In the genomic region with DNA sequence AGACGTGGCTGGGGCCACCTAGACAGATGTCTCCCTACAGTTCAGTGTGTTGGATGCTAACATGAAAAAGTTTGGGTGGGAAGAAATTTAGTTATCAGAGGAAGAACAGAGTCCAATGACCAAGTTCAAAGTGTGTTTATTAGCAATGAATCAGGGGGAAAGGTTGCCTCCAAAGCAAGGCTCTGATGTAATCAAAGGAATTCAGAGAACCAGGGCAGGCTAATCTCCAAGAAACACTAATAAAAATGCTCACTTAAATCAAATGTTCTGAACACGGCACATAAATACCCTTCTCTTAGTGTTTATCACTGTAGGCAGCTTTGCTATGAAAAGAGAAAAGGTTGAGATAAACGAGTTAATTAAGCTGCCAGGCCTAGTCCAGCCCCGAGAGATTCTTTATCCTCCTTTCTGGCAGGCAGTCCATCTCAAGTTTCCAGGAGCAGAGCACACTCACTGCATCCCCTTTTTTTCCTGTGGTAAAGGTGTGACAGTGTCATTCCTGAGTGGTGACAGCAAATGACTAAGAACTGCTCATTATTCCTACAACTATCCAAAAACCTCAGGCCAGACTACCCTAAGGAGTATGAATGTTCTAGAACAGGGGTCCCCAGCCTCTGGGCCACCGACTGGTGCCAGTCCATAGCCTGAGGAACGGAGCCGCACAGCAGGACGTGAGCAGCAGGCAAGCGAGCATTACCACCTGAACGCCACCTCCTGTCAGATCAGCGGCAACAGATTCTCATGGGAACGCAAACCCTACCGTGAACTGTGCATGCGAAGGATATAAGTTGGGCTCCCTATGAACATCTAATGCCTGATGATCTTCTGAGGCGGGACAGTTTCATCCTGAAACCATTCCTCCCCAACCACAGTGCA, we compare ENCODE assay signal across 13 cellular contexts.
DNase-seq lines count a peak whose midpoint lies in the region; ATAC-seq, FAIRE-seq and TF ChIP-seq lines count a peak whose summit lies in the region.
"Had no signal": no experiment of that assay in that cellular context is flagged by ENCODE, and none has a peak within 500 bp of the region (broad histone marks: within the 10 kb centered on the region; RNA-seq: fewer than 3 reads in every experiment).

No MANE protein-coding gene starts in this region.

- intact Hi-C loops in K562 (cut with micrococcal nuclease) (no loop called here), uterus (cut with DNase I; ENCODE audit: low total_unique reads) (no loop called here)

- TF ChIP-seq EP300 in K562 (IDR thresholded peaks at IDR 0.05; ENCODE audit: low read length): no peak

- H3K9me1 ChIP-seq in K562 (ENCODE audit: control insufficient read depth, insufficient read depth, low read length): no peaks in the 10 kb centered on the region

- no peak overlapping the region for H3K4me3 Mint-ChIP-seq in nephron progenitor cell

- TF ChIP-seq CTCF in K562 (IDR thresholded peaks at IDR 0.05 in 2 of 3, conservative IDR thresholded peaks at IDR 0.05 in 1 of 3; ENCODE audit: insufficient read depth in 2 of 3, low read depth in 1 of 3, low read length in 3 of 3) (no peak), uterus (IDR thresholded peaks at IDR 0.05) (no peak), nephron progenitor cell (IDR thresholded peaks at IDR 0.05) (no peak)

- H3K79me2 ChIP-seq in K562 (ENCODE audit: control insufficient read depth, insufficient read depth, low read length): no peaks in the 10 kb centered on the region

- H3K36me3 Mint-ChIP-seq in nephron progenitor cell (ENCODE audit: low read depth): no peaks in the 10 kb centered on the region

- H2AFZ ChIP-seq in K562 (ENCODE audit: low read depth, low read length): no peak overlapping the region

- no peaks in the 10 kb centered on the region for H4K20me1 ChIP-seq in K562 (replicated peaks; ENCODE audit: control insufficient read depth, insufficient read depth, low read length)

- H3K4me3 ChIP-seq in K562: no peak overlapping the region
- no peak overlapping the region for H3K4me3 ChIP-seq in uterus

- DNase-seq in NCI-H146 (lab: John Stamatoyannopoulos, UW): peak; percentile 18
- no peak for DNase-seq in NCI-H146 treated with DMSO at 0.1 percent for 48 hours (lab: John Stamatoyannopoulos, UW; ENCODE audit: unreplicated experiment)
- DNase-seq in K562 (ENCODE audit: extremely low read depth in 1 of 4, low spot score in 3 of 4): no peak
- peak; percentile 30 for DNase-seq in iPS-NIHi11 (ENCODE audit: low spot score)
- peak in 1 of 2 donors; percentile 52 for DNase-seq in uterus
- DNase-seq in activated T-cell treated with anti-CD3 and anti-CD28 coated beads for 4 hours: no peak
- DNase-seq in nephron progenitor cell: no peak
- DNase-seq: activated CD4-positive, alpha-beta T cell treated with anti-CD3 and anti-CD28 coated beads for 48 hours; activated naive CD4-positive, alpha-beta T cell treated with anti-CD3 and anti-CD28 coated beads, Interleukin-2, amount 50 U/mL, for 16 hours; effector memory CD4-positive, alpha-beta T cell had no signal

- in situ Hi-C loops in K562 (cut with MboI): no loop called here

- POLR2A ChIA-PET in K562 (lab: Yijun Ruan, JAX): no interaction called here

- no peak for TF ChIP-seq RAD21 in K562 (CRISPR knock-in tag; conservative IDR thresholded peaks at IDR 0.05 in 1 of 2, IDR thresholded peaks at IDR 0.05 in 1 of 2)

- no peaks in the 10 kb centered on the region for H3K4me1 ChIP-seq in K562 (replicated peaks in 1 of 2; ENCODE audit: control insufficient read depth in 2 of 2, insufficient read depth in 2 of 2, low read length in 2 of 2)
- H3K4me1 ChIP-seq in uterus: no peaks in the 10 kb centered on the region

- CTCF ChIA-PET in K562 (lab: Yijun Ruan, JAX; ENCODE audit: low intra/inter-chr PET ratio): no interaction called here

- H3K9me3 Mint-ChIP-seq in nephron progenitor cell: peaks cover 3% of the 10 kb centered on the region

- no TSS peak for BruUV-seq in K562 (replicated peaks; lab: Mats Ljungman, UMichigan)

- under 1% methylated on average over 13 of the region's 15 CpGs for WGBS in K562 (ENCODE audit: insufficient coverage, low coverage, missing lambda C conversion rate)

- H3K36me3 ChIP-seq in K562 (ENCODE audit: control insufficient read depth, insufficient read depth, low read length): no peaks in the 10 kb centered on the region
- no peaks in the 10 kb centered on the region for H3K36me3 ChIP-seq in uterus
- H3K36me3 ChIP-seq: neutrophil had no signal

- no peaks in the 10 kb centered on the region for H3K27me3 ChIP-seq in K562 (ENCODE audit: control insufficient read depth in 2 of 2, insufficient read depth in 2 of 2, low read length in 2 of 2)
- H3K27me3 ChIP-seq in uterus: no peaks in the 10 kb centered on the region

- no peak overlapping the region for H3K9ac ChIP-seq in K562 (ENCODE audit: insufficient read depth in 1 of 2, low read depth in 2 of 2, low read length in 2 of 2)

- H3K27ac ChIP-seq in K562 (ENCODE audit: extremely low read depth, low read depth, low read length) (no peak overlapping the region), uterus (peak overlapping the region; percentile 67 to 87)
- H3K27ac ChIP-seq: 22Rv1, neutrophil had no signal

- H3K4me1 Mint-ChIP-seq in nephron progenitor cell: peaks cover 8% of the 10 kb centered on the region

- ATAC-seq in K562: no peak; the same call in 2 of the 3 replicates
- no peak for ATAC-seq in HG03045 (IDR thresholded peaks at IDR 0.05; ENCODE audit: unreplicated experiment)

- peaks cover 18% of the 10 kb centered on the region for H3K27me3 Mint-ChIP-seq in nephron progenitor cell (ENCODE audit: low read depth, poor library complexity)

- H3K27ac Mint-ChIP-seq in nephron progenitor cell: no peak overlapping the region

- no peak overlapping the region for H3K4me2 ChIP-seq in K562 (ENCODE audit: insufficient read depth, low read length)

- TF ChIP-seq POLR2A in K562 (conservative IDR thresholded peaks at IDR 0.05) (no peak), uterus (IDR thresholded peaks at IDR 0.05) (no peak)

- H3K9me3 ChIP-seq in K562 (replicated peaks; ENCODE audit: control insufficient read depth, insufficient read depth, low read depth, low read length): no peaks in the 10 kb centered on the region
- no peaks in the 10 kb centered on the region for H3K9me3 ChIP-seq in uterus
- H3K9me3 ChIP-seq: neutrophil had no signal

- FAIRE-seq in K562 (lab: Jason Lieb, UNC): no peak

TF ChIP-seq in K562, 482 proteins besides CTCF, POLR2A, EP300 and RAD21 (continues in another document):
- TF ChIP-seq FOXA1 (IDR thresholded peaks at IDR 0.05; ENCODE audit: borderline replicate concordance) (no peak), CBX2 (IDR thresholded peaks at IDR 0.05; ENCODE audit: insufficient read depth, low read length, poor library complexity, severe bottlenecking) (no peak), ZNF431 (CRISPR knock-in tag; IDR thresholded peaks at IDR 0.05) (no peak), TAF1 (IDR thresholded peaks at IDR 0.05; ENCODE audit: control insufficient read depth, extremely low read depth, insufficient read depth, low read length, severe bottlenecking) (no peak), SMARCB1 (IDR thresholded peaks at IDR 0.05; ENCODE audit: insufficient read length, low read depth) (no peak), ZNF124 (CRISPR knock-in tag; IDR thresholded peaks at IDR 0.05) (no peak), CBFA2T3 (IDR thresholded peaks at IDR 0.05) (peak; percentile 50; the same call in 1 of the 2 replicates), SAFB2 (IDR thresholded peaks at IDR 0.05; ENCODE audit: borderline replicate concordance, low read depth, low read length, severe bottlenecking) (no peak), DDX20 (tag; IDR thresholded peaks at IDR 0.05; ENCODE audit: low read depth) (no peak), TCF3 (CRISPR knock-in tag; IDR thresholded peaks at IDR 0.05) (peak; percentile 6; the same call in 1 of the 2 replicates)
- TF ChIP-seq, protein P1, sequence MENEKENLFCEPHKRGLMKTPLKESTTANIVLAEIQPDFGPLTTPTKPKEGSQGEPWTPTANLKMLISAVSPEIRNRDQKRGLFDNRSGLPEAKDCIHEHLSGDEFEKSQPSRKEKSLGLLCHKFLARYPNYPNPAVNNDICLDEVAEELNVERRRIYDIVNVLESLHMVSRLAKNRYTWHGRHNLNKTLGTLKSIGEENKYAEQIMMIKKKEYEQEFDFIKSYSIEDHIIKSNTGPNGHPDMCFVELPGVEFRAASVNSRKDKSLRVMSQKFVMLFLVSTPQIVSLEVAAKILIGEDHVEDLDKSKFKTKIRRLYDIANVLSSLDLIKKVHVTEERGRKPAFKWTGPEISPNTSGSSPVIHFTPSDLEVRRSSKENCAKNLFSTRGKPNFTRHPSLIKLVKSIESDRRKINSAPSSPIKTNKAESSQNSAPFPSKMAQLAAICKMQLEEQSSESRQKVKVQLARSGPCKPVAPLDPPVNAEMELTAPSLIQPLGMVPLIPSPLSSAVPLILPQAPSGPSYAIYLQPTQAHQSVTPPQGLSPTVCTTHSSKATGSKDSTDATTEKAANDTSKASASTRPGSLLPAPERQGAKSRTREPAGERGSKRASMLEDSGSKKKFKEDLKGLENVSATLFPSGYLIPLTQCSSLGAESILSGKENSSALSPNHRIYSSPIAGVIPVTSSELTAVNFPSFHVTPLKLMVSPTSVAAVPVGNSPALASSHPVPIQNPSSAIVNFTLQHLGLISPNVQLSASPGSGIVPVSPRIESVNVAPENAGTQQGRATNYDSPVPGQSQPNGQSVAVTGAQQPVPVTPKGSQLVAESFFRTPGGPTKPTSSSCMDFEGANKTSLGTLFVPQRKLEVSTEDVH (IDR thresholded peaks at IDR 0.05; ENCODE audit: low read depth, partially characterized antibody): no peak
- TF ChIP-seq, protein P2, sequence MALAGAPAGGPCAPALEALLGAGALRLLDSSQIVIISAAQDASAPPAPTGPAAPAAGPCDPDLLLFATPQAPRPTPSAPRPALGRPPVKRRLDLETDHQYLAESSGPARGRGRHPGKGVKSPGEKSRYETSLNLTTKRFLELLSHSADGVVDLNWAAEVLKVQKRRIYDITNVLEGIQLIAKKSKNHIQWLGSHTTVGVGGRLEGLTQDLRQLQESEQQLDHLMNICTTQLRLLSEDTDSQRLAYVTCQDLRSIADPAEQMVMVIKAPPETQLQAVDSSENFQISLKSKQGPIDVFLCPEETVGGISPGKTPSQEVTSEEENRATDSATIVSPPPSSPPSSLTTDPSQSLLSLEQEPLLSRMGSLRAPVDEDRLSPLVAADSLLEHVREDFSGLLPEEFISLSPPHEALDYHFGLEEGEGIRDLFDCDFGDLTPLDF (CRISPR knock-in tag; IDR thresholded peaks at IDR 0.05): no peak
- TF ChIP-seq, protein P3, sequence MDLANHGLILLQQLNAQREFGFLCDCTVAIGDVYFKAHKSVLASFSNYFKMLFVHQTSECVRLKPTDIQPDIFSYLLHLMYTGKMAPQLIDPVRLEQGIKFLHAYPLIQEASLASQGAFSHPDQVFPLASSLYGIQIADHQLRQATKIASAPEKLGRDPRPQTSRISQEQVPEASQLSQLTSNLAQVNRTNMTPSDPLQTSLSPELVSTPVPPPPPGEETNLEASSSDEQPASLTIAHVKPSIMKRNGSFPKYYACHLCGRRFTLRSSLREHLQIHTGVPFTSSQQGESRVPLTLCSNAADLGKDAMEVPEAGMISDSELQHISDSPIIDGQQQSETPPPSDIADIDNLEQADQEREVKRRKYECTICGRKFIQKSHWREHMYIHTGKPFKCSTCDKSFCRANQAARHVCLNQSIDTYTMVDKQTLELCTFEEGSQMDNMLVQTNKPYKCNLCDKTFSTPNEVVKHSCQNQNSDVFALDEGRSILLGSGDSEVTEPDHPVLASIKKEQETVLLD (IDR thresholded peaks at IDR 0.05): no peak

Comparison
In these comparisons a context has a peak if more than half of its experiments do, and no peak if none do; other contexts are left out.
1. DNase-seq: peak in NCI-H146 (single experiment) and iPS-NIHi11 (single experiment); none in NCI-H146 treated with DMSO at 0.1 percent for 48 hours (single experiment), K562 (0 of 4), activated T-cell treated with anti-CD3 and anti-CD28 coated beads for 4 hours (single experiment) and nephron progenitor cell (single experiment).